In the genomic region with DNA sequence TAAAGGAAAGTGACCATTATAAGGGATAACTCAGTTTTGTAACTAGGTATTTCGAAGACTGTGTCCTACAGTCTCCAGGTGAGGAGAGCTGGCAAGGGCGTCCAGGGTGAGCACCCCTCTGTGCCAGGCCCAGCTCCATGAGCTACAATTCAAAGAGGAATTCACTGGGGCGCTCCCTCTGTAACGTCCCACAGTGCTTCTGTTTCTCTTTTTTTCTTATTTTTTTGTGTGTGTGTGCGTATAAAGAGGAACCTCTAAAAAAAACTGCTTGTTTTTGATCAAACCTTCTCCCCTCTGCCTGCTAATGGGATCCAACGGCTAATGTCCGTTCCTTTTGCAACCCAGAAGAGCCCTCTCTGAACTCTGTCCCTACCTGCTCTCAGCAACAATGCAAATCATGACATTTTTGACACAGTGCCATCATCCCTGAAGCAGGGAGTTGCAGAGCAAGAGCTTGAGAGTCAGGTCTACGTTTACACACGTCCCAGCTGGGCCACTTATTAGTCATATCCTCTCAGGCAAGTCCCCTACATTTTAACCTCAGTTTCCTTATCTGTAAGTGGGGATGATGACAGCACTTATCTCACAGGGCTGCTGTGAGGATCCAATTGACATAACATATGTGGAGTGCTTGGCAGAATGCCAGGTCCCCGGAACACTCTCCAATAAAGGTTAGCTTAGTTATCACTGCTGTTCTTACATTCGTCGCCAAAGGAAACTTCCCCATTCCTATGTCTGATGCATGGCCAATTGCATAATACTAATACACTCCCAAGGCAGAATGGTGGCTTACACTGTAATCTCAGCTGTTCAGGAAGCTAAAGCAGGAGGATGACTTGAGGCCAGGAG, we compare ENCODE assay signal across 1 cellular context.
A peak's percentile ranks its signal among the peaks of the same experiment; 100 is the strongest.
TF ChIP-seq lines count a peak whose summit lies in the region.

No MANE protein-coding gene starts in this region.

TF ChIP-seq in PFSK-1, 5 proteins besides CTCF, POLR2A, EP300 and RAD21 (continued from another document):
- peak; percentile 20; the same call in 1 of the 2 replicates for TF ChIP-seq TAF1 (IDR thresholded peaks at IDR 0.05; ENCODE audit: borderline replicate concordance, insufficient read depth, low read length)
- TF ChIP-seq FOXP2 (optimal IDR thresholded peaks at IDR 0.05; ENCODE audit: borderline replicate concordance, extremely low read depth, extremely low read length, insufficient read depth): no peak
